Comparison of ENCODE assay signal across 26 cellular contexts in the genomic region with DNA sequence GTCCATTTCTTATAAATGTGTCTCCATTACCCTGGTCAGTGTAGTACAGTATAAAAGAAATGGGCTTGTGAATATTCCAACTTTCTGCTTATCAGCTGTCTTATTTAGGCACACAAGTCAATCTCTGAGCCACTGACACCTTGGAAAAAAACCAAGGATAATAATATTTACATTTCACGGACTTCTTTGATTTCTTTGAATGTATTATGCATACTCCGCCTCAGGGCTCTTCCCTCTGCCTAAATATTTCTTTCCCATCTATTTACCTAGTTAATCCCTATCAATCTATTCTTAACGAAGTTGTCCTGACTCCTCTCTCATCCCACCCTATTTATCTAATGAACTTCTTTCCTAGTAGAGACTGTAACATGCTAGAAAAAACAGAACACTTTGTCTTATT.
"Had no signal": no experiment of that assay in that cellular context is flagged by ENCODE, and none has a peak within 500 bp of the region (broad histone marks: within the 10 kb centered on the region; RNA-seq: fewer than 3 reads in every experiment).

No MANE protein-coding gene starts in this region.

- FAIRE-seq: colon, endometrium, endothelial cell of umbilical vein, frontal cortex had no signal

- H3K9me3 ChIP-seq: colonic mucosa, esophagus muscularis mucosa, esophagus squamous epithelium, gastrocnemius medialis had no signal

- DNase-seq: colonic mucosa; cortex of kidney; dermis blood vessel endothelial cell; dorsolateral prefrontal cortex; effector CD4-positive, alpha-beta T cell; effector CD8-positive, alpha-beta T cell; effector memory CD4-positive, alpha-beta T cell; effector memory CD8-positive, alpha-beta T cell; endodermal cell; erythroblast; esophagus squamous epithelium; foreskin fibroblast; foreskin keratinocyte; foreskin melanocyte; gastrocnemius medialis; glutamatergic neuron; head of caudate nucleus; heart left ventricle; heart right ventricle had no signal

- H3K4me1 ChIP-seq: colonic mucosa, esophagus muscularis mucosa, esophagus squamous epithelium, foreskin keratinocyte, gastrocnemius medialis, gastroesophageal sphincter had no signal

- H3K27me3 ChIP-seq: colonic mucosa, dorsolateral prefrontal cortex, esophagus muscularis mucosa, esophagus squamous epithelium, foreskin keratinocyte, gastrocnemius medialis, gastroesophageal sphincter, heart left ventricle, heart right ventricle had no signal

- H3K4me3 ChIP-seq: colonic mucosa, coronary artery, dorsolateral prefrontal cortex, esophagus muscularis mucosa, esophagus squamous epithelium, gastrocnemius medialis, gastroesophageal sphincter, heart left ventricle, heart right ventricle had no signal

- H3K36me3 ChIP-seq: colonic mucosa, esophagus muscularis mucosa, esophagus squamous epithelium, gastrocnemius medialis, heart left ventricle had no signal
